Comparison of ENCODE assay signal across 20 cellular contexts in genomic region chr5:180691046-180691445, GRCh38. TPM values are rescaled to one million over a fixed set of nuclear protein-coding genes. Genes with fewer than 3 reads are reported as not detected.
DNase-seq lines count a peak whose midpoint lies in the region; ATAC-seq and TF ChIP-seq lines count a peak whose summit lies in the region.
"Had no signal": no experiment of that assay in that cellular context is flagged by ENCODE, and none has a peak within 500 bp of the region (broad histone marks: within the 10 kb centered on the region; RNA-seq: fewer than 3 reads in every experiment).

No MANE protein-coding gene starts in this region.

- peaks cover 0 to 8% (median 6%) of the 10 kb centered on the region in 4 donors for H3K9me3 ChIP-seq in esophagus muscularis mucosa

- no peak for ATAC-seq in activated naive CD8-positive, alpha-beta T cell treated with anti-CD3 and anti-CD28 coated beads, Interleukin-2, amount 50 U/mL, for 24 hours
- ATAC-seq in T-cell (replicated peaks in 1 of 4) (no peak), left colon (no peak), HG02763 (IDR thresholded peaks at IDR 0.05; ENCODE audit: unreplicated experiment) (no peak), HG03135 (IDR thresholded peaks at IDR 0.05; ENCODE audit: unreplicated experiment) (no peak)
- ATAC-seq: GM12878, HCT116 had no signal

- WGBS in esophagus muscularis mucosa, result 92% methylated on average over 6 of the region's 6 CpGs

- peaks cover 62% of the 10 kb centered on the region for H3K4me1 Mint-ChIP-seq in activated naive CD8-positive, alpha-beta T cell (ENCODE audit: low read depth)
- H3K4me1 Mint-ChIP-seq in activated naive CD8-positive, alpha-beta T cell treated with anti-CD3 and anti-CD28 coated beads, Interleukin-2, amount 50 U/mL, for 24 hours, result peaks cover 49% of the 10 kb centered on the region
- peaks cover 58 to 68% (median 59%) of the 10 kb centered on the region in 3 donors for H3K4me1 Mint-ChIP-seq in T-cell
- H3K4me1 Mint-ChIP-seq: B cell had no signal

- TF ChIP-seq POLR2A in esophagus muscularis mucosa (IDR thresholded peaks at IDR 0.05; ENCODE audit: low read depth), result no peak

- no peak overlapping the region for H3K27ac ChIP-seq in esophagus muscularis mucosa (replicated peaks in 1 of 4)

- H3K27me3 Mint-ChIP-seq in activated naive CD8-positive, alpha-beta T cell, result no peaks in the 10 kb centered on the region
- H3K27me3 Mint-ChIP-seq in activated naive CD8-positive, alpha-beta T cell treated with anti-CD3 and anti-CD28 coated beads, Interleukin-2, amount 50 U/mL, for 24 hours, result no peaks in the 10 kb centered on the region
- peaks cover 0 to 11% of the 10 kb centered on the region in 2 donors for H3K27me3 Mint-ChIP-seq in T-cell

- H3K4me3 Mint-ChIP-seq in activated naive CD8-positive, alpha-beta T cell, result no peak overlapping the region
- H3K4me3 Mint-ChIP-seq in activated naive CD8-positive, alpha-beta T cell treated with anti-CD3 and anti-CD28 coated beads, Interleukin-2, amount 50 U/mL, for 24 hours, result no peak overlapping the region
- peak overlapping the region in 1 of 3 donors; percentile 14 for H3K4me3 Mint-ChIP-seq in T-cell
- H3K4me3 Mint-ChIP-seq: B cell, HFFc6 had no signal

- no peak for DNase-seq in activated naive CD8-positive, alpha-beta T cell treated with anti-CD3 and anti-CD28 coated beads, Interleukin-2, amount 50 U/mL, for 24 hours
- DNase-seq in T-cell (no peak), esophagus muscularis mucosa (ENCODE audit: extremely low spot score) (peak; percentile 77), left colon (no peak), D341Med (ENCODE audit: low spot score) (no peak)
- DNase-seq: 8988T, DMS79 treated with DMSO at 0.1 percent for 48 hours, EL, GOT3, H7, HFFc6 had no signal

- H3K9me3 Mint-ChIP-seq in activated naive CD8-positive, alpha-beta T cell (ENCODE audit: low read depth), result peaks cover 4% of the 10 kb centered on the region
- H3K9me3 Mint-ChIP-seq in activated naive CD8-positive, alpha-beta T cell treated with anti-CD3 and anti-CD28 coated beads, Interleukin-2, amount 50 U/mL, for 24 hours, result peaks cover 4% of the 10 kb centered on the region
- H3K9me3 Mint-ChIP-seq in T-cell, result no peaks in the 10 kb centered on the region
- H3K9me3 Mint-ChIP-seq: HFFc6 had no signal

- peaks cover 0 to 41% (median 0%) of the 10 kb centered on the region in 4 donors for H3K27me3 ChIP-seq in esophagus muscularis mucosa
- H3K27me3 ChIP-seq: BLaER1 treated with 17β-estradiol and CSF1 and Interleukin-3, amounts not matched to agents 10 nM and 100 nM had no signal

- H3K36me3 ChIP-seq in esophagus muscularis mucosa, result no peaks in the 10 kb centered on the region
- H3K36me3 ChIP-seq: BLaER1 treated with 17β-estradiol and CSF1 and Interleukin-3, amounts not matched to agents 10 nM and 100 nM had no signal

- CTCF ChIA-PET in T-cell (lab: Charles Lee), result no interaction called here

- intact Hi-C loops in esophagus muscularis mucosa (cut with DNase I), result no loop called here
- intact Hi-C loops in left colon (cut with DNase I, micrococcal nuclease), result no loop called here

- H3K4me1 ChIP-seq in esophagus muscularis mucosa, result no peaks in the 10 kb centered on the region

- TF ChIP-seq CTCF in esophagus muscularis mucosa (IDR thresholded peaks at IDR 0.05), result no peak

- TF ChIP-seq EP300 in esophagus muscularis mucosa (IDR thresholded peaks at IDR 0.05), result no peak

- H3K27ac Mint-ChIP-seq in activated naive CD8-positive, alpha-beta T cell, result peak overlapping the region; percentile 46
- no peak overlapping the region for H3K27ac Mint-ChIP-seq in activated naive CD8-positive, alpha-beta T cell treated with anti-CD3 and anti-CD28 coated beads, Interleukin-2, amount 50 U/mL, for 24 hours
- peak overlapping the region; percentile 81 to 87 for H3K27ac Mint-ChIP-seq in T-cell
- H3K27ac Mint-ChIP-seq: B cell, HFFc6 had no signal

- POLR2A ChIA-PET in T-cell (lab: Charles Lee), result no interaction called here

- H3K36me3 Mint-ChIP-seq in activated naive CD8-positive, alpha-beta T cell, result peaks cover 3% of the 10 kb centered on the region
- H3K36me3 Mint-ChIP-seq in activated naive CD8-positive, alpha-beta T cell treated with anti-CD3 and anti-CD28 coated beads, Interleukin-2, amount 50 U/mL, for 24 hours (ENCODE audit: low read depth), result no peaks in the 10 kb centered on the region
- H3K36me3 Mint-ChIP-seq in T-cell, result peaks cover 4% of the 10 kb centered on the region

- no peak overlapping the region for H3K4me3 ChIP-seq in esophagus muscularis mucosa
- H3K4me3 ChIP-seq: BLaER1 treated with 17β-estradiol and CSF1 and Interleukin-3, amounts not matched to agents 10 nM and 100 nM; GM12878 had no signal

RNA-seq across cellular contexts. Expression of gene FLT4, which starts 41.6 kb away (rescaled TPM):
- total RNA-seq in T-cell, result 10 to 100 TPM in 1 of 5 donors, 1 to 10 TPM in 4; 5.0 to 11.6 (median 8.6) TPM
- total RNA-seq in esophagus muscularis mucosa, result 10 to 100 TPM; 10.4 to 15.6 (median 11.8) TPM
- 1 to 10 TPM; 3.8 to 4.7 TPM for total RNA-seq in left colon
- total RNA-seq: B cell, GM12878, HFFc6, HT-29 had no signal

RNA-seq across cellular contexts. Expression of gene OR2Y1, which starts 48.8 kb away (rescaled TPM):
- total RNA-seq in T-cell (not detected), esophagus muscularis mucosa (not detected), left colon (not detected)
- total RNA-seq: B cell, G401, GM12878, H7, HFFc6, HT-29 had no signal
